15 cellular contexts compared by ENCODE assay signal in genomic region chr18:76567835-76568445, GRCh38.
"Had no signal": no experiment of that assay in that cellular context is flagged by ENCODE, and none has a peak within 500 bp of the region (broad histone marks: within the 10 kb centered on the region; RNA-seq: fewer than 3 reads in every experiment).

No MANE protein-coding gene starts in this region.

- H3K4me3 Mint-ChIP-seq: mesothelial cell of epicardium; natural killer cell treated with Interleukin-12 subunit alpha and Interleukin-12 subunit beta and Interleukin-15 and Interleukin-18, amount 100 ng/mL, for 72 hours; neural progenitor cell had no signal

- H3K27ac ChIP-seq: coronary artery, dorsolateral prefrontal cortex, hepatocyte, neural progenitor cell, sigmoid colon, skin epidermis had no signal

- H3K4me2 ChIP-seq: hepatocyte, neural progenitor cell had no signal

- H3K9me3 ChIP-seq: sigmoid colon had no signal

- ATAC-seq: natural killer cell treated with Interleukin-12 subunit alpha and Interleukin-12 subunit beta and Interleukin-15 and Interleukin-18, amount 100 ng/mL, for 72 hours had no signal

- H3K27me3 ChIP-seq: dorsolateral prefrontal cortex, hepatocyte, neural progenitor cell, sigmoid colon had no signal

- H3K9ac ChIP-seq: neural progenitor cell had no signal

- H3K36me3 Mint-ChIP-seq: natural killer cell treated with Interleukin-12 subunit alpha and Interleukin-12 subunit beta and Interleukin-15 and Interleukin-18, amount 100 ng/mL, for 72 hours; neural progenitor cell had no signal

- H3K4me3 ChIP-seq: coronary artery, dorsolateral prefrontal cortex, hepatocyte, neural progenitor cell, sigmoid colon, skin epidermis had no signal

- H3K79me2 ChIP-seq: hepatocyte had no signal

- H3K9me3 Mint-ChIP-seq: mesothelial cell of epicardium; natural killer cell treated with Interleukin-12 subunit alpha and Interleukin-12 subunit beta and Interleukin-15 and Interleukin-18, amount 100 ng/mL, for 72 hours had no signal

- DNase-seq: dorsolateral prefrontal cortex; effector CD8-positive, alpha-beta T cell; foreskin melanocyte; kidney glomerular epithelial cell; sigmoid colon; stimulated activated CD4-positive, alpha-beta T cell treated with anti-CD3 and anti-CD28 coated beads, Interleukin-12 subunit alpha, Interleukin-12 subunit beta, amount 100 ng/mL, for 4 hours; stimulated activated naive CD4-positive, alpha-beta T cell treated with Interleukin-2 at 50 U/mL for 16 hours; trophoblast cell had no signal

- FAIRE-seq: urothelium cell line had no signal

- H3K36me3 ChIP-seq: neural progenitor cell, sigmoid colon had no signal

- H2AFZ ChIP-seq: hepatocyte, neural progenitor cell had no signal
